In the genomic region with DNA sequence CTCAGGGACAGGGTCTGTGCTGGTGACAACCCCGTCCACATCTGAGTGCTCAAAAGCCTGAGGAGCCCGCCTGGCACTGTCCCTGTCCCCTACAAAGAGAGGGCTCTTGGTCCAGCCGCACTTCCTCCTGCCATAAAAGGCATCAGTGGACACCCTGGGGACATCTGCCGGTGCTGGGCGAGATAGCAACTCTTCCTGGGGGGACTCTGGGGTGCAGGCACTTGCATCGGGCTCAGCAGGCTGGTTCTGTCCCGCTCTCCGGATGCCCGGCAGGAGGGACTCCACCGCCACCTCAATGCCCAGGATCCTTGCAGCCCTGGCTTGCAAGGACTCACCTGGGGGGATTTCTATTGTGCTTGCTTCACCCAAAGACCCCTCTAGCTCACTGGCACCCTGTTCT, we compare ENCODE assay signal across 11 cellular contexts. TPM values are rescaled to one million over a fixed set of nuclear protein-coding genes. Genes with fewer than 3 reads are reported as not detected.
DNase-seq lines count a peak whose midpoint lies in the region; ATAC-seq and TF ChIP-seq lines count a peak whose summit lies in the region.
"Had no signal": no experiment of that assay in that cellular context is flagged by ENCODE, and none has a peak within 500 bp of the region (broad histone marks: within the 10 kb centered on the region; RNA-seq: fewer than 3 reads in every experiment).

No MANE protein-coding gene starts in this region.

- H3F3A ChIP-seq in OCI-LY1 (ENCODE audit: insufficient read depth, low read length) = no peaks in the 10 kb centered on the region

- H4K20me1 ChIP-seq in OCI-LY1 (ENCODE audit: insufficient read depth, low read length) = no peaks in the 10 kb centered on the region

- 0 out of 2 replicates have a peak, but pooled peaks cover 3% of the 10 kb centered on the region for H3K27me3 ChIP-seq in OCI-LY1 (ENCODE audit: insufficient read depth, low read length)
- H3K27me3 ChIP-seq in ascending aorta = no peaks in the 10 kb centered on the region
- H3K27me3 ChIP-seq: SJCRH30 had no signal

- no peaks in the 10 kb centered on the region for H3K9me2 ChIP-seq in OCI-LY1 (ENCODE audit: low read depth, low read length)

- H3K4me1 ChIP-seq in OCI-LY1 (ENCODE audit: insufficient read depth, low read length, severe bottlenecking) (peaks cover 18% of the 10 kb centered on the region), ascending aorta (peaks cover 11 to 38% of the 10 kb centered on the region in 2 donors)
- H3K4me1 ChIP-seq: SJCRH30 had no signal

- H3K27ac ChIP-seq in OCI-LY1 (ENCODE audit: low read depth, low read length, poor library complexity, severe bottlenecking) (no peak overlapping the region), ascending aorta (peak overlapping the region in 1 of 2 donors; percentile 87)
- H3K27ac ChIP-seq: SJCRH30, vagina had no signal

- peaks cover 39% of the 10 kb centered on the region for H3K4me1 Mint-ChIP-seq in activated naive CD4-positive, alpha-beta T cell treated with anti-CD3 and anti-CD28 coated beads, Interleukin-2, amount 50 U/mL, for 24 hours
- H3K4me1 Mint-ChIP-seq in effector memory CD8-positive, alpha-beta T cell (ENCODE audit: low read depth in 2 of 2) = peaks cover 29 to 38% of the 10 kb centered on the region in 2 donors
- peaks cover 40% of the 10 kb centered on the region for H3K4me1 Mint-ChIP-seq in stimulated activated naive CD8-positive, alpha-beta T cell treated with anti-CD3 and anti-CD28 coated beads, Interleukin-15, amount 100 ng/mL, for 72 hours

- H2AFZ ChIP-seq in OCI-LY1 (ENCODE audit: low read length) = no peak overlapping the region

- H3K36me3 ChIP-seq in OCI-LY1 (ENCODE audit: insufficient read depth, low read length) (no peaks in the 10 kb centered on the region), ascending aorta (peaks cover 0 to 22% of the 10 kb centered on the region in 2 donors)
- H3K36me3 ChIP-seq: SJCRH30, vagina had no signal

- intact Hi-C loops in ascending aorta (cut with DNase I) = no loop called here

- peaks cover 39% of the 10 kb centered on the region for H3K27me3 Mint-ChIP-seq in activated naive CD4-positive, alpha-beta T cell treated with anti-CD3 and anti-CD28 coated beads, Interleukin-2, amount 50 U/mL, for 24 hours
- H3K27me3 Mint-ChIP-seq in effector memory CD8-positive, alpha-beta T cell = peaks cover 23 to 33% of the 10 kb centered on the region in 2 donors
- peaks cover 75% of the 10 kb centered on the region for H3K27me3 Mint-ChIP-seq in stimulated activated naive CD8-positive, alpha-beta T cell treated with anti-CD3 and anti-CD28 coated beads, Interleukin-15, amount 100 ng/mL, for 72 hours

- H3K27ac Mint-ChIP-seq in activated naive CD4-positive, alpha-beta T cell treated with anti-CD3 and anti-CD28 coated beads, Interleukin-2, amount 50 U/mL, for 24 hours = no peak overlapping the region
- peak overlapping the region; percentile 77 to 86 for H3K27ac Mint-ChIP-seq in effector memory CD8-positive, alpha-beta T cell
- no peak overlapping the region for H3K27ac Mint-ChIP-seq in stimulated activated naive CD8-positive, alpha-beta T cell treated with anti-CD3 and anti-CD28 coated beads, Interleukin-15, amount 100 ng/mL, for 72 hours

- no peak for ATAC-seq in effector memory CD8-positive, alpha-beta T cell (replicated peaks)
- ATAC-seq in stimulated activated naive CD8-positive, alpha-beta T cell treated with anti-CD3 and anti-CD28 coated beads, Interleukin-15, amount 100 ng/mL, for 72 hours = no peak

- peak overlapping the region; percentile 45; the same call in 1 of the 2 replicates for H3K9ac ChIP-seq in OCI-LY1 (ENCODE audit: low read length)

- no peaks in the 10 kb centered on the region for H3K79me2 ChIP-seq in OCI-LY1 (ENCODE audit: insufficient read depth, low read length)

- H3K9me3 ChIP-seq in OCI-LY1 (ENCODE audit: low read length) (no peaks in the 10 kb centered on the region), ascending aorta (no peaks in the 10 kb centered on the region)
- H3K9me3 ChIP-seq: SJCRH30, vagina had no signal

- no peak for DNase-seq in activated naive CD4-positive, alpha-beta T cell treated with anti-CD3 and anti-CD28 coated beads, Interleukin-2, amount 50 U/mL, for 16 hours
- peak in 1 of 3 experiments; percentile 9 for DNase-seq in effector memory CD8-positive, alpha-beta T cell
- no peak for DNase-seq in stimulated activated naive CD8-positive, alpha-beta T cell treated with anti-CD3 and anti-CD28 coated beads, Interleukin-15, amount 100 ng/mL, for 72 hours
- DNase-seq in RPMI8226 = no peak
- DNase-seq in ascending aorta (ENCODE audit: low spot score in 2 of 2) = no peak
- no peak for DNase-seq in GM19240 (ENCODE audit: insufficient read length, low spot score)
- DNase-seq: NCI-H1436 treated with DMSO at 0.1 percent for 48 hours had no signal

- peak overlapping the region; percentile 83 for H3K4me3 Mint-ChIP-seq in activated naive CD4-positive, alpha-beta T cell treated with anti-CD3 and anti-CD28 coated beads, Interleukin-2, amount 50 U/mL, for 24 hours
- peak overlapping the region; percentile 64 to 79 for H3K4me3 Mint-ChIP-seq in effector memory CD8-positive, alpha-beta T cell
- H3K4me3 Mint-ChIP-seq in stimulated activated naive CD8-positive, alpha-beta T cell treated with anti-CD3 and anti-CD28 coated beads, Interleukin-15, amount 100 ng/mL, for 72 hours = peak overlapping the region; percentile 79 to 81

- no peaks in the 10 kb centered on the region for H3K9me3 Mint-ChIP-seq in activated naive CD4-positive, alpha-beta T cell treated with anti-CD3 and anti-CD28 coated beads, Interleukin-2, amount 50 U/mL, for 24 hours
- no peaks in the 10 kb centered on the region for H3K9me3 Mint-ChIP-seq in effector memory CD8-positive, alpha-beta T cell
- H3K9me3 Mint-ChIP-seq in stimulated activated naive CD8-positive, alpha-beta T cell treated with anti-CD3 and anti-CD28 coated beads, Interleukin-15, amount 100 ng/mL, for 72 hours = no peaks in the 10 kb centered on the region

- peak overlapping the region; percentile 70 for H3K4me2 ChIP-seq in OCI-LY1 (ENCODE audit: low read length)

- H3K4me3 ChIP-seq in OCI-LY1 (ENCODE audit: low read depth, low read length, poor library complexity, severe bottlenecking) (peak overlapping the region; percentile 56), ascending aorta (no peak overlapping the region)
- H3K4me3 ChIP-seq: SJCRH30, vagina had no signal

- no peaks in the 10 kb centered on the region for H3K36me3 Mint-ChIP-seq in activated naive CD4-positive, alpha-beta T cell treated with anti-CD3 and anti-CD28 coated beads, Interleukin-2, amount 50 U/mL, for 24 hours
- H3K36me3 Mint-ChIP-seq in effector memory CD8-positive, alpha-beta T cell (ENCODE audit: insufficient read depth) = peaks cover 9% of the 10 kb centered on the region

- TF ChIP-seq CTCF in OCI-LY1 (IDR thresholded peaks at IDR 0.05; ENCODE audit: low read length) (no peak), ascending aorta (IDR thresholded peaks at IDR 0.05) (no peak)

RNA-seq across cellular contexts. Expression of a gene that starts 32.8 kb away (rescaled TPM):
- 82.8 TPM for total RNA-seq in ascending aorta

Comparison
In these comparisons a context has a peak if more than half of its experiments do, and no peak if none do; other contexts are left out.
1. H3K27ac Mint-ChIP-seq: peak in effector memory CD8-positive, alpha-beta T cell (2 of 2); none in activated naive CD4-positive, alpha-beta T cell treated with anti-CD3 and anti-CD28 coated beads, Interleukin-2, amount 50 U/mL, for 24 hours (single experiment) and stimulated activated naive CD8-positive, alpha-beta T cell treated with anti-CD3 and anti-CD28 coated beads, Interleukin-15, amount 100 ng/mL, for 72 hours (0 of 2).
2. Peak in every context shown above with its lines, with median percentiles within 50 percentile points of each other: H3K4me3 Mint-ChIP-seq.